Comparison of ENCODE assay signal across 8 cellular contexts in the genomic region with DNA sequence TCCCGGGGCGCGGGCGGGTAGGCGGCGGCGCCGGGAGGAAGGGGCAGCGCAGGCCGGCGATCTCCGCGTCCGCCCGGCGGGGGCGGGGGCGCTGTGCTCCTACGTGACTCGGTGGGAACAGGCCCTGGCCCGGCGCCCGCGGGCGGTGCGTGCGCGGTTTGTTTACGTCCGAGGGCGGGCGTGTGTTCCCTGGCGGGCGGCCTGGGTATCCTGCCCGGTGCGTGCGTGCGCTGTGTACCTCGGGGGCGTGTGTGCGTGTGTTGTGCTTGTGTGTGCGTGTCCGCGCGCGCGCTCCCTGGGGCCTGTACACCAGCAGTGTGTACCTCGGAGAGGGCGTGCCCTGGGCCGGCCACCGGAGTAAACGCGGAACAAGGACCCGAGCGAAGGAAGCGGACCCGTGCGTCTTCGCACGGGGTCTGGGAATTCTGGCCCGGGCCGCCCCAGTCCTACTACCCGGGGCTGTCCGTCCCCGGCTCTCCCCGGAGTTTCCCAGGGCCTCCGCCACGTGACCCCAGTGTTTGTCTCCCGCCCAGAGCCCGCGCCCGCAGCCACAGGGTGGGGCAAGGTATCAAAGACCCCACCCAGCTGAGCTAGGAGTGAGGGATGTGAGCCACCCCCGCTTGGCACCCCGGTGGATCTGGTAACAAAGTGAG. TPM values are rescaled to one million over a fixed set of nuclear protein-coding genes. Genes with fewer than 3 reads are reported as not detected.
DNase-seq lines count a peak whose midpoint lies in the region; ATAC-seq and TF ChIP-seq lines count a peak whose summit lies in the region.

No MANE protein-coding gene starts in this region.

- H3K4me1 ChIP-seq in Peyer's patch (peaks cover 0 to 19% (median 13%) of the 10 kb centered on the region in 4 donors), neuronal stem cell (ENCODE audit: control insufficient read depth in 2 of 2, insufficient read depth in 1 of 2, low read depth in 1 of 2, low read length in 2 of 2) (peaks cover 8 to 10% of the 10 kb centered on the region in 2 donors), uterus (peaks cover 6 to 7% of the 10 kb centered on the region in 2 donors)

- no peaks in the 10 kb centered on the region for H3K36me3 ChIP-seq in Peyer's patch
- H3K36me3 ChIP-seq in neuronal stem cell (replicated peaks in 1 of 2; ENCODE audit: control insufficient read depth in 2 of 2, insufficient read depth in 2 of 2, low read length in 2 of 2), result no peaks in the 10 kb centered on the region
- no peaks in the 10 kb centered on the region for H3K36me3 ChIP-seq in uterus

- H3K4me3 ChIP-seq in Peyer's patch (peak overlapping the region; percentile 67 to 79 (median 68)), neuronal stem cell (ENCODE audit: low read length in 2 of 2) (peak overlapping the region; percentile 69 to 85), uterus (peak overlapping the region; percentile 77 to 80)

- H4K91ac ChIP-seq in neuronal stem cell (ENCODE audit: low read depth, low read length, poor library complexity), result no peak overlapping the region

- H3K79me1 ChIP-seq in neuronal stem cell (ENCODE audit: low read depth, low read length), result peaks cover 2% of the 10 kb centered on the region

- H4K8ac ChIP-seq in neuronal stem cell (ENCODE audit: low read depth, low read length), result no peak overlapping the region

- H2AFZ ChIP-seq in neuronal stem cell (ENCODE audit: low read length), result peak overlapping the region; percentile 92

- H3K23ac ChIP-seq in neuronal stem cell (ENCODE audit: low read depth, low read length, poor library complexity), result peak overlapping the region; percentile 95

- peak in 5 of 6 experiments; percentile 7 to 33 (median 23) for TF ChIP-seq CTCF in Peyer's patch (IDR thresholded peaks at IDR 0.05)
- TF ChIP-seq CTCF in uterus (IDR thresholded peaks at IDR 0.05), result peak in 3 of 4 experiments; percentile 27 to 44 (median 40)

- CTCF ChIA-PET in activated naive CD4-positive, alpha-beta T cell treated with anti-CD3 and anti-CD28 coated beads for 36 hours (lab: Charles Lee), result interaction anchor here (0.6 to 1.1 kb wide), 3 partner anchors 10 to 368 kb away, joined by 3 read pairs; partner anchors contain the start of gene DMC1

- no peak overlapping the region for H2BK120ac ChIP-seq in neuronal stem cell (ENCODE audit: low read depth, low read length)

- H3K14ac ChIP-seq in neuronal stem cell (ENCODE audit: low read length), result peak overlapping the region; percentile 96

- no peak overlapping the region for H2BK5ac ChIP-seq in neuronal stem cell (ENCODE audit: low read length)

- H3K36me3 Mint-ChIP-seq in activated naive CD4-positive, alpha-beta T cell treated with anti-CD3 and anti-CD28 coated beads for 36 hours (ENCODE audit: low read depth), result no peaks in the 10 kb centered on the region

- TF ChIP-seq POLR2A in Peyer's patch (IDR thresholded peaks at IDR 0.05) (peak in 1 of 2 donors; percentile 3), uterus (IDR thresholded peaks at IDR 0.05) (peak; percentile 9 to 73)

- peak overlapping the region; percentile 96 for H3K18ac ChIP-seq in neuronal stem cell (ENCODE audit: low read length)

- ATAC-seq in HG02885 (IDR thresholded peaks at IDR 0.05; ENCODE audit: poor library complexity, unreplicated experiment), result peak; percentile 22

- no peaks in the 10 kb centered on the region for H3K9me3 Mint-ChIP-seq in activated naive CD4-positive, alpha-beta T cell treated with anti-CD3 and anti-CD28 coated beads for 36 hours

- H3K27ac Mint-ChIP-seq in activated naive CD4-positive, alpha-beta T cell treated with anti-CD3 and anti-CD28 coated beads for 36 hours, result no peak overlapping the region

- no CpG with 5 or more reads among the region's 74 CpGs for WGBS in neuronal stem cell (ENCODE audit: extremely low coverage in 2 of 2, insufficient read length in 2 of 2, insufficient replicate concordance in 1 of 2), 2 donors

- H3K4me2 ChIP-seq in neuronal stem cell (ENCODE audit: insufficient read depth, low read length, poor library complexity, severe bottlenecking), result peak overlapping the region; percentile 99

- intact Hi-C loops in activated naive CD4-positive, alpha-beta T cell treated with anti-CD3 and anti-CD28 coated beads for 36 hours (cut with micrococcal nuclease), result loop anchor here (10.0 kb wide), 1 partner anchor 552 kb away; the partner anchor contains the start of gene SUN2
- intact Hi-C loops in uterus (cut with DNase I; ENCODE audit: low total_unique reads), result loop anchor here (10.0 kb wide), 1 partner anchor 62 kb away; no protein-coding TSS in a partner anchor

- peak overlapping the region; percentile 42 for H2AK5ac ChIP-seq in neuronal stem cell (ENCODE audit: low read depth, low read length)

- H3K9me3 ChIP-seq in Peyer's patch, result no peaks in the 10 kb centered on the region
- H3K9me3 ChIP-seq in neuronal stem cell (replicated peaks in 1 of 2; ENCODE audit: control insufficient read depth in 2 of 2, insufficient read depth in 1 of 2, low read depth in 1 of 2, low read length in 2 of 2), result peaks cover 0 to 1% of the 10 kb centered on the region in 2 donors
- H3K9me3 ChIP-seq in uterus, result no peaks in the 10 kb centered on the region

- H3K27ac ChIP-seq in Peyer's patch, result peak overlapping the region; percentile 89 to 95 (median 94)
- no peak overlapping the region for H3K27ac ChIP-seq in neuronal stem cell (replicated peaks; ENCODE audit: low read length)
- H3K27ac ChIP-seq in uterus, result peak overlapping the region; percentile 99 to 100

- H3K27me3 Mint-ChIP-seq in activated naive CD4-positive, alpha-beta T cell treated with anti-CD3 and anti-CD28 coated beads for 36 hours (ENCODE audit: low read depth), result no peaks in the 10 kb centered on the region

- H3K4ac ChIP-seq in neuronal stem cell (ENCODE audit: low read length), result no peak overlapping the region

- H2BK15ac ChIP-seq in neuronal stem cell (ENCODE audit: low read length), result no peak overlapping the region

- H3K27me3 ChIP-seq in Peyer's patch (no peaks in the 10 kb centered on the region), neuronal stem cell (ENCODE audit: control insufficient read depth in 3 of 3, insufficient read depth in 3 of 3, low read depth in 1 of 3, low read length in 3 of 3) (peaks cover 0 to 23% (median 0%) of the 10 kb centered on the region in 3 experiments), uterus (no peaks in the 10 kb centered on the region)

- peaks cover 28% of the 10 kb centered on the region for H3K4me1 Mint-ChIP-seq in activated naive CD4-positive, alpha-beta T cell treated with anti-CD3 and anti-CD28 coated beads for 36 hours (ENCODE audit: low read depth)

- H3K9ac ChIP-seq in neuronal stem cell (ENCODE audit: low read depth, low read length, poor library complexity), result peak overlapping the region; percentile 97

- DNase-seq in DMS53 (lab: John Stamatoyannopoulos, UW), result peak; percentile 72
- no peak for DNase-seq in DMS53 treated with DMSO at 0.1 percent for 48 hours (lab: John Stamatoyannopoulos, UW; ENCODE audit: unreplicated experiment)
- DNase-seq in Peyer's patch, result peak; percentile 73 to 92 (median 88)
- DNase-seq in activated naive CD4-positive, alpha-beta T cell treated with anti-CD3 and anti-CD28 coated beads for 36 hours, result peak; percentile 60
- peak; percentile 53 for DNase-seq in foreskin melanocyte
- no peak for DNase-seq in neuronal stem cell (ENCODE audit: low spot score)
- peak; percentile 89 to 93 for DNase-seq in uterus

- H3K4me3 Mint-ChIP-seq in activated naive CD4-positive, alpha-beta T cell treated with anti-CD3 and anti-CD28 coated beads for 36 hours, result peak overlapping the region; percentile 79

- H2BK12ac ChIP-seq in neuronal stem cell (ENCODE audit: low read length), result no peak overlapping the region

RNA-seq across cellular contexts. Expression of gene MAFF, which starts 0.8 kb away (rescaled TPM):
- total RNA-seq in Peyer's patch (10 to 100 TPM in 2 of 4 donors, 1 to 10 TPM in 2; 5.1 to 14.2 (median 12.0) TPM), uterus (100 to 1,000 TPM in 1 of 4 donors, 10 to 100 TPM in 3; 10.1 to 180 (median 44.0) TPM)
- total RNA-seq in activated naive CD4-positive, alpha-beta T cell treated with anti-CD3 and anti-CD28 coated beads for 36 hours, result 1 to 10 TPM; 2.7 to 2.8 TPM
- polyA plus RNA-seq in neuronal stem cell (2013, experiment 1 of 2), result 4.0 TPM
- polyA plus RNA-seq in neuronal stem cell (2013, experiment 2 of 2), result 4.3 TPM

RNA-seq across cellular contexts. Expression of gene PLA2G6, which starts 20.9 kb away (rescaled TPM):
- total RNA-seq in Peyer's patch (100 to 1,000 TPM in 1 of 4 donors, 10 to 100 TPM in 3; 19.3 to 102 (median 60.6) TPM), uterus (10 to 100 TPM in 3 of 4 donors, 1 to 10 TPM in 1; 8.7 to 50.9 (median 34.5) TPM)
- total RNA-seq in activated naive CD4-positive, alpha-beta T cell treated with anti-CD3 and anti-CD28 coated beads for 36 hours, result 10 to 100 TPM; 80.2 to 85.3 TPM
- polyA plus RNA-seq in neuronal stem cell (2013, experiment 1 of 2), result 10.9 TPM
- polyA plus RNA-seq in neuronal stem cell (2013, experiment 2 of 2), result 11.4 TPM

Comparison
In these comparisons a context has a peak if more than half of its experiments do, and no peak if none do; other contexts are left out.
1. DNase-seq: peak in DMS53 (single experiment), Peyer's patch (3 of 3), activated naive CD4-positive, alpha-beta T cell treated with anti-CD3 and anti-CD28 coated beads for 36 hours (single experiment), foreskin melanocyte (single experiment) and uterus (2 of 2); none in DMS53 treated with DMSO at 0.1 percent for 48 hours (single experiment) and neuronal stem cell (single experiment).
2. Peak in every context shown above with its lines, with median percentiles within 50 percentile points of each other: H3K4me3 ChIP-seq.